ENCODE assay signal across 23 cellular contexts in genomic region chr22:46363611-46364321, GRCh38.
"Had no signal": no experiment of that assay in that cellular context is flagged by ENCODE, and none has a peak within 500 bp of the region (broad histone marks: within the 10 kb centered on the region; RNA-seq: fewer than 3 reads in every experiment).

No MANE protein-coding gene starts in this region.

- H3K9me3 ChIP-seq: adrenal gland, stomach, suprapubic skin had no signal

- H3K4me3 Mint-ChIP-seq: activated naive CD8-positive, alpha-beta T cell; activated T-cell treated with anti-CD3 and anti-CD28 coated beads, Interleukin-2, amount 50 U/mL, for 24 hours; activated T-helper 17 cell treated with anti-CD3 and anti-CD28 coated beads, Interleukin-2, amount 50 U/mL, for 72 hours; natural killer cell had no signal

- H3K36me3 ChIP-seq: adrenal gland, ascending aorta, brain microvascular endothelial cell had no signal

- H3K27ac ChIP-seq: adrenal gland, ascending aorta, brain microvascular endothelial cell, foreskin keratinocyte, stomach, suprapubic skin, tibial nerve had no signal

- H3K4me1 ChIP-seq: adrenal gland, ascending aorta, foreskin keratinocyte, suprapubic skin had no signal

- DNase-seq: activated CD4-positive, alpha-beta T cell treated with anti-CD3 and anti-CD28 coated beads, Interleukin-2, amount 50 U/mL, for 1 hour; activated CD8-positive, alpha-beta memory T cell treated with anti-CD3 and anti-CD28 coated beads, Interleukin-2, amount 50 U/mL, for 4 hours; activated naive CD4-positive, alpha-beta T cell; activated T-cell treated with anti-CD3 and anti-CD28 coated beads, Interleukin-2, amount 50 U/mL, for 24 hours; adrenal gland; brain microvascular endothelial cell; caudate nucleus; dermis blood vessel endothelial cell; effector CD8-positive, alpha-beta T cell; erythroblast; foreskin keratinocyte; left ventricle myocardium superior; midbrain; natural killer cell; retina; stimulated activated CD4-positive, alpha-beta T cell treated with anti-CD3 and anti-CD28 coated beads, Interleukin-4, amount 100 ng/mL, for 4 hours; stomach had no signal

- H3K9me3 Mint-ChIP-seq: activated T-cell treated with anti-CD3 and anti-CD28 coated beads, Interleukin-2, amount 50 U/mL, for 24 hours; activated T-helper 17 cell treated with anti-CD3 and anti-CD28 coated beads, Interleukin-2, amount 50 U/mL, for 72 hours; natural killer cell had no signal

- H3K27ac Mint-ChIP-seq: activated naive CD8-positive, alpha-beta T cell; activated T-cell treated with anti-CD3 and anti-CD28 coated beads, Interleukin-2, amount 50 U/mL, for 24 hours; activated T-helper 17 cell treated with anti-CD3 and anti-CD28 coated beads, Interleukin-2, amount 50 U/mL, for 72 hours; progenitor cell of endocrine pancreas had no signal

- H3K36me3 Mint-ChIP-seq: activated naive CD8-positive, alpha-beta T cell; natural killer cell had no signal

- H3K27me3 ChIP-seq: ascending aorta, brain microvascular endothelial cell, foreskin keratinocyte had no signal

- H3K27me3 Mint-ChIP-seq: activated naive CD8-positive, alpha-beta T cell; activated T-helper 17 cell treated with anti-CD3 and anti-CD28 coated beads, Interleukin-2, amount 50 U/mL, for 72 hours; progenitor cell of endocrine pancreas had no signal

- H3K4me3 ChIP-seq: adrenal gland, ascending aorta, stomach, suprapubic skin, tibial nerve had no signal
